ENCODE assay signal across 1 cellular context in the genomic region with DNA sequence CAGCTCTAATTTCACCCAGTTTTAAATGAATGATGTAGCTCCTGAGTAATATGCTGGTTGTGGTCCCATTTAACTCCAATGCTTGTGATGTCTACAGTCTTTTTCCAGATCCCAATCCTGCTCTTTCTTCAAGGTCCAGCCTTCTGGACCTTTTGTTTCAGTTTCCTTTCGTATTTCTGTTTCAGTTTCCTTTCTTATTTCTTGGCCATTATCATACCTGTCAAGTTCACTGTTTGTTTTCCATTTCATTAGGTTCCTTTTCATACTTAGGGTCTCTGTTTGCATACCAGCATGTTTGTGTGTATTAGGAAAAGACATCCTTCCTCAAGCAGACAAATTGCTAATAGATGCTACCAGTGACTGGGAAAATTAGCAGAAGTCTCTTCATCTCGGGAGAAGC.
TF ChIP-seq lines count a peak whose summit lies in the region.

No MANE protein-coding gene starts in this region.

TF ChIP-seq in IMR-90, 13 proteins besides CTCF, POLR2A, EP300 and RAD21:
- no peak for TF ChIP-seq SMC3 (IDR thresholded peaks at IDR 0.05; ENCODE audit: low read depth, low read length)
- no peak for TF ChIP-seq MAZ (IDR thresholded peaks at IDR 0.05; ENCODE audit: borderline replicate concordance, low read depth, low read length)
- no peak for TF ChIP-seq CEBPB (IDR thresholded peaks at IDR 0.05; ENCODE audit: low read depth, low read length)
- TF ChIP-seq MXI1 (IDR thresholded peaks at IDR 0.05; ENCODE audit: borderline replicate concordance, low read depth, low read length) = no peak
- TF ChIP-seq MAFK (IDR thresholded peaks at IDR 0.05; ENCODE audit: low read depth, low read length) = no peak
- TF ChIP-seq, protein P1, sequence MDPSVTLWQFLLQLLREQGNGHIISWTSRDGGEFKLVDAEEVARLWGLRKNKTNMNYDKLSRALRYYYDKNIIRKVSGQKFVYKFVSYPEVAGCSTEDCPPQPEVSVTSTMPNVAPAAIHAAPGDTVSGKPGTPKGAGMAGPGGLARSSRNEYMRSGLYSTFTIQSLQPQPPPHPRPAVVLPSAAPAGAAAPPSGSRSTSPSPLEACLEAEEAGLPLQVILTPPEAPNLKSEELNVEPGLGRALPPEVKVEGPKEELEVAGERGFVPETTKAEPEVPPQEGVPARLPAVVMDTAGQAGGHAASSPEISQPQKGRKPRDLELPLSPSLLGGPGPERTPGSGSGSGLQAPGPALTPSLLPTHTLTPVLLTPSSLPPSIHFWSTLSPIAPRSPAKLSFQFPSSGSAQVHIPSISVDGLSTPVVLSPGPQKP (IDR thresholded peaks at IDR 0.05; ENCODE audit: borderline replicate concordance, low read depth, low read length) = no peak
TF ChIP-seq in IMR-90: peak in this region for 0.
